17 cellular contexts compared by ENCODE assay signal in the genomic region with DNA sequence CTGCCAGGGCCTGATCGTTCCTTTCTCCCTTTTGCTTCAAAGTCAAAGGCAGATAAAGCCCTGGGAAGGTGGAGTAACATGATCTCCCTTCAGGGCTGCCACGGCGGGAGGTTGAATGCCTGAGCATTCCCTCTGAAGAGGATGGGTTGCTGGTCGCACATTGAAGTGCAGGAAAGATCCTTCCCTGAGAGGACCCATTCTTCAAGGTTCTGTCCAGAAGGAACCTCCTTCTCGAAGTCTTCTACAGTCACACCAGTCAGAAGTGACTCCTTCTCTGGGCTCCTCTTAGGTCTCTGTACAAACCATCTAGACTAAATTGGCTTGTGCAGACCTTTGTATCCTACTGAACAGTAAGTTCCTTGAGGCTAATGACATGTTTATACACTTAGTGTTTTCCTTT.
DNase-seq lines count a peak whose midpoint lies in the region; ATAC-seq and TF ChIP-seq lines count a peak whose summit lies in the region.
"Had no signal": no experiment of that assay in that cellular context is flagged by ENCODE, and none has a peak within 500 bp of the region (broad histone marks: within the 10 kb centered on the region; RNA-seq: fewer than 3 reads in every experiment).

No MANE protein-coding gene starts in this region.

- no peaks in the 10 kb centered on the region for H3K4me1 Mint-ChIP-seq in naive thymus-derived CD8-positive, alpha-beta T cell
- H3K4me1 Mint-ChIP-seq: CD14-positive monocyte had no signal

- no peak overlapping the region for H3K4me3 Mint-ChIP-seq in naive thymus-derived CD8-positive, alpha-beta T cell
- H3K4me3 Mint-ChIP-seq: CD14-positive monocyte had no signal

- DNase-seq in NT2/D1 (ENCODE audit: low read depth, low spot score), result peak; percentile 36
- DNase-seq in iPS DF 4.7 (ENCODE audit: extremely low read depth, low spot score), result peak; percentile 46
- DNase-seq in GOT3 (lab: John Stamatoyannopoulos, UW), result no peak
- no peak for DNase-seq in SKM-1 treated with dmso at 0.1 percent for 144 hours (lab: John Stamatoyannopoulos, UW; ENCODE audit: unreplicated experiment)
- no peak for DNase-seq in activated CD4-positive, alpha-beta T cell treated with anti-CD3 and anti-CD28 coated beads, Interleukin-2, amount 50 U/mL, for 4 hours
- no peak for DNase-seq in naive thymus-derived CD8-positive, alpha-beta T cell
- DNase-seq: COR-L47, DMS 273 treated with DMSO at 0.1 percent for 48 hours, GF-D8, IMR-90, NCI-H1436, NCI-H1930, NCI-H510A had no signal

- TF ChIP-seq CTCF in HEK293 (tag by site-specific recombination; IDR thresholded peaks at IDR 0.05), result no peak

- no peak overlapping the region for H3K27ac ChIP-seq in HEK293 (ENCODE audit: extremely low read depth, low read depth, low read length)
- H3K27ac ChIP-seq: HL-60 had no signal

- no peaks in the 10 kb centered on the region for H3K36me3 Mint-ChIP-seq in naive thymus-derived CD8-positive, alpha-beta T cell
- H3K36me3 Mint-ChIP-seq: CD14-positive monocyte had no signal

- POLR2A ChIA-PET in HEK293 (lab: Yijun Ruan, JAX), result no interaction called here
- POLR2A ChIA-PET in naive thymus-derived CD8-positive, alpha-beta T cell (lab: Charles Lee), result no interaction called here

- CTCF ChIA-PET in HEK293 (lab: Yijun Ruan, JAX), result no interaction called here

- no peak for ATAC-seq in naive thymus-derived CD8-positive, alpha-beta T cell
- ATAC-seq: SK-N-SH treated with all-trans-retinoic acid at 6 μM for 48 hours had no signal

- no peaks in the 10 kb centered on the region for H3K27me3 ChIP-seq in NT2/D1 (ENCODE audit: insufficient read depth, insufficient read length)

- H3K4me1 ChIP-seq in HEK293 (ENCODE audit: control insufficient read depth, insufficient read depth, low read length) (peaks cover 6% of the 10 kb centered on the region; the same call in 1 of the 2 replicates), NT2/D1 (ENCODE audit: insufficient read depth, insufficient read length) (no peaks in the 10 kb centered on the region)

- no peak overlapping the region for H3K4me3 ChIP-seq in HEK293 (ENCODE audit: low read depth, low read length)
- H3K4me3 ChIP-seq in NT2/D1 (ENCODE audit: insufficient read length, low read depth), result no peak overlapping the region

- H3K27me3 Mint-ChIP-seq in naive thymus-derived CD8-positive, alpha-beta T cell, result peaks cover 0 to 16% (median 3%) of the 10 kb centered on the region in 5 donors

- H3K36me3 ChIP-seq in HEK293 (ENCODE audit: control insufficient read depth in 2 of 2, insufficient read depth in 1 of 2, low read length in 2 of 2) (no peaks in the 10 kb centered on the region), NT2/D1 (ENCODE audit: insufficient read depth, insufficient read length, low read length) (no peaks in the 10 kb centered on the region)

- peaks cover 0 to 11% (median 4%) of the 10 kb centered on the region in 9 donors for H3K9me3 Mint-ChIP-seq in naive thymus-derived CD8-positive, alpha-beta T cell

- H3K9me3 ChIP-seq in HEK293 (ENCODE audit: control insufficient read depth, insufficient read depth, low read depth, low read length) (no peaks in the 10 kb centered on the region), NT2/D1 (ENCODE audit: insufficient read depth, low read length) (no peaks in the 10 kb centered on the region)

- H3K27ac Mint-ChIP-seq in naive thymus-derived CD8-positive, alpha-beta T cell, result no peak overlapping the region
- H3K27ac Mint-ChIP-seq: CD14-positive monocyte had no signal

- no peak overlapping the region for H3K9ac ChIP-seq in NT2/D1 (ENCODE audit: insufficient read length, low read depth)

TF ChIP-seq in HEK293, 187 proteins besides CTCF, POLR2A, EP300 and RAD21:
- TF ChIP-seq ZNF341 (tag by site-specific recombination; IDR thresholded peaks at IDR 0.05; ENCODE audit: low read depth), result 0 out of 2 replicates have a peak, but pooled peaks have one; percentile 45
- peak; percentile 48 for TF ChIP-seq ZBTB17 (tag by site-specific recombination; IDR thresholded peaks at IDR 0.05)
- TF ChIP-seq TRIM28 (IDR thresholded peaks at IDR 0.05; ENCODE audit: borderline replicate concordance, low read length), result peak; percentile 93
- TF ChIP-seq ZNF266 (tag by site-specific recombination; IDR thresholded peaks at IDR 0.05; ENCODE audit: low read depth), result no peak
- TF ChIP-seq ZNF513 (tag by site-specific recombination; IDR thresholded peaks at IDR 0.05), result 0 out of 2 replicates have a peak, but pooled peaks have one; percentile 16
- no peak for TF ChIP-seq SP3 (tag by site-specific recombination; IDR thresholded peaks at IDR 0.05)

Comparison
In these comparisons a context has a peak if more than half of its experiments do, and no peak if none do; other contexts are left out.
1. DNase-seq: peak in NT2/D1 (single experiment) and iPS DF 4.7 (single experiment); none in GOT3 (single experiment), SKM-1 treated with dmso at 0.1 percent for 144 hours (single experiment), activated CD4-positive, alpha-beta T cell treated with anti-CD3 and anti-CD28 coated beads, Interleukin-2, amount 50 U/mL, for 4 hours (0 of 2) and naive thymus-derived CD8-positive, alpha-beta T cell (0 of 10).